ENCODE assay signal across 8 cellular contexts in genomic region chr3:127735767-127736693, GRCh38.
DNase-seq lines count a peak whose midpoint lies in the region; ATAC-seq and TF ChIP-seq lines count a peak whose summit lies in the region.

No MANE protein-coding gene starts in this region.

- H3K36me3 ChIP-seq in spleen, result peaks cover 0 to 8% (median 0%) of the 10 kb centered on the region in 6 donors

- peak overlapping the region in 3 of 8 donors; percentile 8 to 51 (median 12) for H3K4me3 ChIP-seq in spleen

- H3K27ac ChIP-seq in spleen, result peak overlapping the region in 7 of 8 donors; percentile 58 to 74 (median 64)

- H3K4me1 ChIP-seq in spleen, result peaks cover 15 to 76% (median 63%) of the 10 kb centered on the region in 6 donors

- H3K27me3 ChIP-seq in spleen (replicated peaks in 1 of 7), result no peaks in the 10 kb centered on the region

- H3K9me3 ChIP-seq in spleen, result no peaks in the 10 kb centered on the region

- peak; percentile 4 for DNase-seq in activated effector memory CD4-positive, alpha-beta T cell treated with anti-CD3 and anti-CD28 coated beads, Interleukin-2, amount 50 U/mL, for 16 hours
- no peak for DNase-seq in activated effector memory CD4-positive, alpha-beta T cell treated with Interleukin-2 at 50 U/mL for 16 hours
- DNase-seq in RPMI8226, result peak; percentile 93
- DNase-seq in globus pallidus (ENCODE audit: low spot score), result peak; percentile 38
- DNase-seq in spleen, result peak; percentile 73
- no peak for DNase-seq in SW 1271 (lab: John Stamatoyannopoulos, UW)
- DNase-seq in T-helper 2 cell, result no peak

- ATAC-seq in HG03039 (IDR thresholded peaks at IDR 0.05; ENCODE audit: unreplicated experiment), result peak; percentile 48

- TF ChIP-seq CTCF in spleen (IDR thresholded peaks at IDR 0.05 in 8 of 11, conservative IDR thresholded peaks at IDR 0.05 in 3 of 11), result no peak

- whole genome bisulfite sequencing in spleen, 5 donors, result 50 to 62% (median 60%) methylated on average over 9 of the region's 9 CpGs

- no peak for TF ChIP-seq POLR2A in spleen (IDR thresholded peaks at IDR 0.05)

- intact Hi-C loops in spleen (cut with DNase I; ENCODE audit: low total_unique reads), result no loop called here

Comparison
In these comparisons a context has a peak if more than half of its experiments do, and no peak if none do; other contexts are left out.
1. DNase-seq: peak in activated effector memory CD4-positive, alpha-beta T cell treated with anti-CD3 and anti-CD28 coated beads, Interleukin-2, amount 50 U/mL, for 16 hours (single experiment), RPMI8226 (single experiment), globus pallidus (single experiment) and spleen (single experiment); none in activated effector memory CD4-positive, alpha-beta T cell treated with Interleukin-2 at 50 U/mL for 16 hours (single experiment), SW 1271 (0 of 2) and T-helper 2 cell (0 of 5).